ENCODE assay signal across 20 cellular contexts in the genomic region with DNA sequence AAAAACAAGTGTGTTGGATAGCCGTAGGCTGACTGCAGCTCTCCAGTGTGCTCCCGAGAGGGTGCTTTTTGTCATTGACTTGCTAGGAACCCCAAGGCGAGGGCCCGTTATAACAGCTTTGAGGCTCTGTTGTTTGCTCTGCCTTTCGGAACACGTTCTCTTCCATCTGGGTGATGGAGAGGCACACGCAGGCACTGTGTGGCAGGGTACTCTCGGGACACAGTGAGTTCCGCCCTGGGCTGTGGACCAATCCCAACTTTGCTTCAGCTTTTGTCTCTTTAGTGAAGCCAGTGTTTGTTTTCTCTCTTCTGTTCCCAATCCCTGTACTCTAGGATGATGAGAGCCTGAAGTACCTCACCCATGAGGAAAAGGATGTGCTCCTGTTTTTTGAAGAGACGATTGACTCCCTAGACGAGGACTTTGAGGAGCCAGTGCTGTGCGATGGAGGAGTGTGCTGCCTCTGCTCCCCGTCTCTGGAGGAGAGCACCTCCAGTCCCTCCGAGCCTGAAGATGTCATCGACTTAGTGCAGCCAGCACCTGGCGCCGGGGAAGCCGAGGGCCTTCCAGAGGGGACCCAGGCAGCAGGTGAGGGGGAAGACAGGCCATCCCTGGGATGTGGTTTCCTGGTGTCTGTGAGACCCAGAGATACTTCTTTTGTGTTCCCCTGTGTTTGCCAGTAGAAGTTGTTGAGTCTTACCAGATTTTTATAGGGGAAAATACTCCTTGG. TPM values are rescaled to one million over a fixed set of nuclear protein-coding genes. Genes with fewer than 3 reads are reported as not detected.
DNase-seq lines count a peak whose midpoint lies in the region; ATAC-seq, FAIRE-seq and TF ChIP-seq lines count a peak whose summit lies in the region.
"Had no signal": no experiment of that assay in that cellular context is flagged by ENCODE, and none has a peak within 500 bp of the region (broad histone marks: within the 10 kb centered on the region; RNA-seq: fewer than 3 reads in every experiment).

No MANE protein-coding gene starts in this region.

- no peak overlapping the region; the same call in 1 of the 2 replicates for H2BK5ac ChIP-seq in H1 (ENCODE audit: low read depth, low read length)
- H2BK5ac ChIP-seq in neuronal stem cell (ENCODE audit: low read length): no peak overlapping the region
- no peak overlapping the region for H2BK5ac ChIP-seq in mesenchymal stem cell (ENCODE audit: low read depth, low read length, poor library complexity, severe bottlenecking)

- peaks cover 4% of the 10 kb centered on the region for H3K27me3 Mint-ChIP-seq in activated T-helper 17 cell treated with anti-CD3 and anti-CD28 coated beads, Interleukin-2, amount 50 U/mL, for 72 hours

- H2BK20ac ChIP-seq in H1 (ENCODE audit: low read length): no peak overlapping the region

- H4K91ac ChIP-seq in H1 (replicated peaks; ENCODE audit: insufficient read length, low read length) (no peak overlapping the region), neuronal stem cell (ENCODE audit: low read depth, low read length, poor library complexity) (no peak overlapping the region), mesenchymal stem cell (ENCODE audit: low read length) (no peak overlapping the region)

- H3K18ac ChIP-seq in H1 (ENCODE audit: extremely low read depth, low read length) (no peak overlapping the region; the same call in 1 of the 2 replicates), neuronal stem cell (ENCODE audit: low read length) (peak overlapping the region; percentile 24), mesenchymal stem cell (ENCODE audit: low read depth in 1 of 2, low read length in 2 of 2) (no peak overlapping the region)

- H2BK15ac ChIP-seq in H1 (ENCODE audit: low read length) (peak overlapping the region; percentile 92; the same call in 1 of the 2 replicates), neuronal stem cell (ENCODE audit: low read length) (no peak overlapping the region), mesenchymal stem cell (ENCODE audit: low read depth, poor library complexity, severe bottlenecking) (no peak overlapping the region)

- intact Hi-C loops in A673 (cut with micrococcal nuclease; ENCODE audit: unreplicated experiment): no loop called here

- no peak overlapping the region for H4K5ac ChIP-seq in H1 (ENCODE audit: insufficient read length, low read depth, low read length)

- H2BK12ac ChIP-seq in H1 (ENCODE audit: low read depth, low read length): no peak overlapping the region
- H2BK12ac ChIP-seq in neuronal stem cell (ENCODE audit: low read length): no peak overlapping the region
- H2BK12ac ChIP-seq in mesenchymal stem cell (ENCODE audit: low read length in 2 of 2): no peak overlapping the region

- H3K27ac ChIP-seq in A673 (ENCODE audit: low read depth, low read length, poor library complexity, severe bottlenecking) (peak overlapping the region; percentile 54), H1 (ENCODE audit: low read depth, low read length) (no peak overlapping the region), neuronal stem cell (replicated peaks; ENCODE audit: low read length) (no peak overlapping the region), mesenchymal stem cell (ENCODE audit: low read length, poor library complexity, severe bottlenecking) (no peak overlapping the region)

- POLR2A ChIA-PET in A673 (lab: Charles Lee; ENCODE audit: low non-redundant PET): no interaction called here
- POLR2A ChIA-PET in H1 (lab: Charles Lee; ENCODE audit: partially characterized antibody): interaction anchor here (0.7 kb wide), 1 partner anchor 176 kb away, joined by 3 read pairs; no protein-coding TSS in a partner anchor

- no peak for ATAC-seq in activated T-helper 17 cell treated with anti-CD3 and anti-CD28 coated beads, Interleukin-2, amount 50 U/mL, for 72 hours (replicated peaks)
- ATAC-seq in GM21367 (IDR thresholded peaks at IDR 0.05; ENCODE audit: unreplicated experiment) (no peak), HG03196 (IDR thresholded peaks at IDR 0.05; ENCODE audit: unreplicated experiment) (no peak)
- ATAC-seq: Panc1, Right ventricle myocardium inferior had no signal

- H4K8ac ChIP-seq in H1 (ENCODE audit: extremely low read depth, insufficient read depth, low read length): no peak overlapping the region
- H4K8ac ChIP-seq in neuronal stem cell (ENCODE audit: low read depth, low read length): no peak overlapping the region
- H4K8ac ChIP-seq in mesenchymal stem cell (ENCODE audit: low read length): no peak overlapping the region

- FAIRE-seq in H1 (lab: Jason Lieb, UNC): no peak
- FAIRE-seq: A204.1, GM12891, GM19239 had no signal

- H3K9ac ChIP-seq in H1 (replicated peaks in 1 of 4; ENCODE audit: extremely low read depth in 1 of 4, low read depth in 3 of 4, low read length in 3 of 4) (no peak overlapping the region), neuronal stem cell (ENCODE audit: low read depth, low read length, poor library complexity) (no peak overlapping the region), mesenchymal stem cell (ENCODE audit: low read length) (no peak overlapping the region)

- no TSS peak for BruUV-seq in A673 (replicated peaks; lab: Mats Ljungman, UMichigan)

- H3K4me1 Mint-ChIP-seq in activated T-helper 17 cell treated with anti-CD3 and anti-CD28 coated beads, Interleukin-2, amount 50 U/mL, for 72 hours: peaks cover 22% of the 10 kb centered on the region

- H3K4me3 Mint-ChIP-seq in activated T-helper 17 cell treated with anti-CD3 and anti-CD28 coated beads, Interleukin-2, amount 50 U/mL, for 72 hours: no peak overlapping the region
- H3K4me3 Mint-ChIP-seq: CD4-positive, alpha-beta memory T cell had no signal

- H3K36me3 Mint-ChIP-seq in activated T-helper 17 cell treated with anti-CD3 and anti-CD28 coated beads, Interleukin-2, amount 50 U/mL, for 72 hours (ENCODE audit: low read depth): no peaks in the 10 kb centered on the region
- H3K36me3 Mint-ChIP-seq: CD4-positive, alpha-beta memory T cell had no signal

- no peak overlapping the region for H3K27ac Mint-ChIP-seq in activated T-helper 17 cell treated with anti-CD3 and anti-CD28 coated beads, Interleukin-2, amount 50 U/mL, for 72 hours

- H2AFZ ChIP-seq in H1 (ENCODE audit: low read length) (no peak overlapping the region), neuronal stem cell (ENCODE audit: low read length) (no peak overlapping the region), mesenchymal stem cell (ENCODE audit: low read depth, low read length) (no peak overlapping the region)

- H3K9me3 Mint-ChIP-seq in activated T-helper 17 cell treated with anti-CD3 and anti-CD28 coated beads, Interleukin-2, amount 50 U/mL, for 72 hours: no peaks in the 10 kb centered on the region
- H3K9me3 Mint-ChIP-seq: CD4-positive, alpha-beta memory T cell had no signal

- H3K79me2 ChIP-seq in H1 (ENCODE audit: control insufficient read depth in 1 of 2, insufficient read depth in 2 of 2, low read length in 2 of 2): no peaks in the 10 kb centered on the region

- CTCF ChIA-PET in A673 (lab: Charles Lee): interaction anchor here (1.0 kb wide), 1 partner anchor 8 kb away, joined by 3 read pairs; no protein-coding TSS in a partner anchor
- CTCF ChIA-PET in H1 (lab: Charles Lee; ENCODE audit: partially characterized antibody): interaction anchor here (0.7 to 1.3 kb wide), 4 partner anchors 12 to 86 kb away, joined by 3 to 4 read pairs (median 3); no protein-coding TSS in a partner anchor

- no peak overlapping the region for H3K56ac ChIP-seq in H1 (replicated peaks; ENCODE audit: insufficient read length, low read depth, low read length)

- no peak overlapping the region for H2AK5ac ChIP-seq in H1 (ENCODE audit: low read depth, low read length)
- no peak overlapping the region for H2AK5ac ChIP-seq in neuronal stem cell (ENCODE audit: low read depth, low read length)
- H2AK5ac ChIP-seq in mesenchymal stem cell (ENCODE audit: low read length, severe bottlenecking): no peak overlapping the region

- H3K23me2 ChIP-seq in H1 (ENCODE audit: low read depth, low read length): no peaks in the 10 kb centered on the region

- H3K36me3 ChIP-seq in A673 (ENCODE audit: insufficient read depth, low read length, poor library complexity, severe bottlenecking) (peaks cover 84% of the 10 kb centered on the region), H1 (ENCODE audit: control insufficient read depth in 2 of 4, insufficient read depth in 4 of 4, low read length in 3 of 4) (no peaks in the 10 kb centered on the region; a peak in 1 of 8 replicates), neuronal stem cell (replicated peaks in 1 of 2; ENCODE audit: control insufficient read depth in 2 of 2, insufficient read depth in 2 of 2, low read length in 2 of 2) (no peaks in the 10 kb centered on the region), mesenchymal stem cell (ENCODE audit: control insufficient read depth in 1 of 2, insufficient read depth in 2 of 2, low read depth in 1 of 2, low read length in 2 of 2) (peaks cover 0 to 44% of the 10 kb centered on the region in 2 experiments)

- no peak for TF ChIP-seq EP300 in H1 (IDR thresholded peaks at IDR 0.05; ENCODE audit: borderline replicate concordance in 1 of 2, low read depth in 2 of 2, low read length in 2 of 2)

- H3K4me3 ChIP-seq in A673 (ENCODE audit: low read depth, low read length, poor library complexity, severe bottlenecking) (no peak overlapping the region), H1 (ENCODE audit: extremely low read depth in 1 of 4, insufficient read depth in 2 of 4, low read depth in 3 of 4, low read length in 4 of 4) (no peak overlapping the region), neuronal stem cell (ENCODE audit: low read length in 2 of 2) (no peak overlapping the region), mesenchymal stem cell (ENCODE audit: insufficient read depth in 1 of 2, low read depth in 1 of 2, low read length in 2 of 2) (no peak overlapping the region)

- TF ChIP-seq CTCF in A673 (conservative IDR thresholded peaks at IDR 0.05; ENCODE audit: low read depth, low read length) (no peak), H1 (IDR thresholded peaks at IDR 0.05; ENCODE audit: control extremely low read depth in 1 of 3, insufficient read depth in 1 of 3, low read depth in 1 of 3, low read length in 3 of 3) (no peak)

- WGBS in H1 (ENCODE audit: extremely low coverage in 1 of 2, insufficient coverage in 1 of 2, insufficient read length in 1 of 2, insufficient replicate concordance in 2 of 2, low coverage in 1 of 2, low lambda C conversion rate in 2 of 2, missing lambda C conversion rate in 1 of 2), 2 experiments: 95% methylated on average over 18 of the region's 18 CpGs; no CpG with 5 or more reads in 1 of the 2 experiments
- no CpG with 5 or more reads among the region's 18 CpGs for WGBS in neuronal stem cell (ENCODE audit: extremely low coverage in 2 of 2, insufficient read length in 2 of 2, insufficient replicate concordance in 1 of 2), 2 donors
- WGBS in mesenchymal stem cell: 96% methylated on average over 18 of the region's 18 CpGs

- DNase-seq in A673 (ENCODE audit: low spot score) (no peak), NCI-H345 (lab: John Stamatoyannopoulos, UW) (peak; percentile 52), H1 (ENCODE audit: low read depth in 1 of 2, low spot score in 2 of 2) (no peak), neuronal stem cell (ENCODE audit: low spot score) (no peak), mesenchymal stem cell (no peak)
- DNase-seq: CD4-positive, alpha-beta memory T cell; KBM-7; NCI-H1105 treated with DMSO at 0.1 percent for 48 hours; NCI-H1694; NCI-H2107; NCI-H2227 treated with DMSO at 0.1 percent for 48 hours; NCI-H526 had no signal

- H3K14ac ChIP-seq in H1 (ENCODE audit: insufficient read length) (no peak overlapping the region), neuronal stem cell (ENCODE audit: low read length) (no peak overlapping the region), mesenchymal stem cell (ENCODE audit: low read length in 2 of 2) (no peak overlapping the region)

- H2BK120ac ChIP-seq in H1 (replicated peaks; ENCODE audit: low read depth, low read length): no peak overlapping the region
- H2BK120ac ChIP-seq in neuronal stem cell (ENCODE audit: low read depth, low read length): no peak overlapping the region
- no peak overlapping the region for H2BK120ac ChIP-seq in mesenchymal stem cell (ENCODE audit: low read depth, low read length)

- no peaks in the 10 kb centered on the region for H3K27me3 ChIP-seq in A673 (replicated peaks; ENCODE audit: insufficient read depth, low read depth, low read length, poor library complexity)
- no peaks in the 10 kb centered on the region for H3K27me3 ChIP-seq in H1 (replicated peaks in 1 of 4; ENCODE audit: control insufficient read depth in 3 of 4, extremely low read depth in 1 of 4, insufficient read depth in 3 of 4, low read length in 3 of 4)
- H3K27me3 ChIP-seq in neuronal stem cell (ENCODE audit: control insufficient read depth in 3 of 3, insufficient read depth in 3 of 3, low read depth in 1 of 3, low read length in 3 of 3): peaks cover 0 to 2% (median 0%) of the 10 kb centered on the region in 3 experiments
- no peaks in the 10 kb centered on the region for H3K27me3 ChIP-seq in mesenchymal stem cell (ENCODE audit: control insufficient read depth in 1 of 2, insufficient read depth in 1 of 2, low read length in 2 of 2)

- H4K20me1 ChIP-seq in H1 (replicated peaks in 1 of 2; ENCODE audit: control insufficient read depth in 1 of 2, insufficient read depth in 2 of 2, low read length in 2 of 2): no peaks in the 10 kb centered on the region

- H3K79me1 ChIP-seq in H1 (ENCODE audit: low read depth, low read length) (no peaks in the 10 kb centered on the region), neuronal stem cell (ENCODE audit: low read depth, low read length) (no peaks in the 10 kb centered on the region), mesenchymal stem cell (replicated peaks; ENCODE audit: low read length, poor library complexity, severe bottlenecking) (peaks cover 7% of the 10 kb centered on the region)

- H3K4ac ChIP-seq in H1 (replicated peaks; ENCODE audit: insufficient read length, low read depth, low read length) (no peak overlapping the region), neuronal stem cell (ENCODE audit: low read length) (no peak overlapping the region), mesenchymal stem cell (ENCODE audit: low read depth in 1 of 2, low read length in 2 of 2) (no peak overlapping the region)

- H3K9me3 ChIP-seq in A673 (ENCODE audit: low read depth, low read length, poor library complexity, severe bottlenecking) (no peaks in the 10 kb centered on the region), H1 (ENCODE audit: insufficient read depth in 2 of 2, low read depth in 1 of 2, low read length in 1 of 2) (no peaks in the 10 kb centered on the region), neuronal stem cell (replicated peaks in 1 of 2; ENCODE audit: control insufficient read depth in 2 of 2, insufficient read depth in 1 of 2, low read depth in 1 of 2, low read length in 2 of 2) (no peaks in the 10 kb centered on the region), mesenchymal stem cell (ENCODE audit: control insufficient read depth, low read length) (no peaks in the 10 kb centered on the region)

- no peak for TF ChIP-seq RAD21 in H1 (IDR thresholded peaks at IDR 0.05 in 1 of 2, conservative IDR thresholded peaks at IDR 0.05 in 1 of 2; ENCODE audit: low read depth in 2 of 2, low read length in 2 of 2)

- H3K4me2 ChIP-seq in H1 (ENCODE audit: insufficient read depth in 1 of 2, low read depth in 2 of 2, low read length in 2 of 2) (no peak overlapping the region), neuronal stem cell (ENCODE audit: insufficient read depth, low read length, poor library complexity, severe bottlenecking) (no peak overlapping the region), mesenchymal stem cell (ENCODE audit: low read length, poor library complexity, severe bottlenecking) (no peak overlapping the region)

- no peak for TF ChIP-seq POLR2A in H1 (IDR thresholded peaks at IDR 0.05; ENCODE audit: control extremely low read depth in 1 of 2, low read depth in 2 of 2, low read length in 2 of 2)

- H3K23ac ChIP-seq in H1 (ENCODE audit: insufficient read length) (no peak overlapping the region), neuronal stem cell (ENCODE audit: low read depth, low read length, poor library complexity) (no peak overlapping the region), mesenchymal stem cell (ENCODE audit: low read length in 2 of 2) (no peak overlapping the region)

- H3K4me1 ChIP-seq in A673 (ENCODE audit: insufficient read depth, low read length, poor library complexity, severe bottlenecking) (no peaks in the 10 kb centered on the region), H1 (replicated peaks in 1 of 4; ENCODE audit: control insufficient read depth in 3 of 4, insufficient read depth in 4 of 4, low read length in 3 of 4) (peaks cover 0 to 10% (median 3%) of the 10 kb centered on the region in 4 experiments; a peak in 4 of 7 replicates), neuronal stem cell (ENCODE audit: control insufficient read depth in 2 of 2, insufficient read depth in 1 of 2, low read depth in 1 of 2, low read length in 2 of 2) (peaks cover 1 to 3% of the 10 kb centered on the region in 2 donors), mesenchymal stem cell (ENCODE audit: control insufficient read depth, insufficient read depth, low read depth, low read length) (no peaks in the 10 kb centered on the region)

RNA-seq across cellular contexts. Expression of gene PROSER2, which starts 43.2 kb away (rescaled TPM):
- 37.1 and 40.4 TPM in 2 replicates for total RNA-seq in A673 (2021)
- 11.6 and 13.7 TPM in 2 replicates for total RNA-seq in H1 (2021; fragmentation: NEBNext Ultra II Directional; extraction: Animal tissue kit (Norgen Biotek cat#: 25700))
- polyA plus RNA-seq in H1 (2011; rRNA removed): 3.9 and 6.5 TPM in 2 replicates
- polyA plus RNA-seq in H1 (2011; cell fraction: cytosol; rRNA removed): 4.2 TPM
- 5.3 TPM for polyA plus RNA-seq in H1 (2011; cell fraction: nucleus; rRNA removed)
- polyA plus RNA-seq in H1 (2012, experiment 1 of 2): 5.9 to 7.9 TPM (median 7.2 TPM) in 4 replicates
- polyA plus RNA-seq in H1 (2012, experiment 2 of 2): 6.4 TPM
- polyA plus RNA-seq in H1 (2013, experiment 1 of 2): 4.6 TPM
- 4.6 TPM for polyA plus RNA-seq in H1 (2013, experiment 2 of 2)
- 3.7 and 5.5 TPM in 2 replicates for polyA minus RNA-seq in H1 (2011; rRNA and poly(A)+ RNA removed)
- 3.1 TPM for polyA minus RNA-seq in H1 (2011; cell fraction: cytosol; rRNA and poly(A)+ RNA removed)
- polyA minus RNA-seq in H1 (2011; cell fraction: nucleus; rRNA and poly(A)+ RNA removed): 4.1 TPM
- polyA plus RNA-seq in neuronal stem cell (2013, experiment 1 of 2): 4.1 TPM
- 4.0 TPM for polyA plus RNA-seq in neuronal stem cell (2013, experiment 2 of 2)
- total RNA-seq in activated T-helper 17 cell treated with anti-CD3 and anti-CD28 coated beads, Interleukin-2, amount 50 U/mL, for 72 hours: 1 to 10 TPM in 1 of 2 donors, under 1 TPM in 1; 0.37 to 1.6 TPM
- polyA plus RNA-seq in mesenchymal stem cell (2013, experiment 1 of 2): 1.7 TPM
- polyA plus RNA-seq in mesenchymal stem cell (2013, experiment 2 of 2): 2.0 TPM
